Comparison of ENCODE assay signal across 21 cellular contexts in genomic region chr20:37518059-37518458, GRCh38. TPM values are rescaled to one million over a fixed set of nuclear protein-coding genes. Genes with fewer than 3 reads are reported as not detected.
DNase-seq lines count a peak whose midpoint lies in the region; TF ChIP-seq lines count a peak whose summit lies in the region.
"Had no signal": no experiment of that assay in that cellular context is flagged by ENCODE, and none has a peak within 500 bp of the region (broad histone marks: within the 10 kb centered on the region; RNA-seq: fewer than 3 reads in every experiment).

No MANE protein-coding gene starts in this region.

- no peak overlapping the region for H3K4me2 ChIP-seq in PC-9

- no peaks in the 10 kb centered on the region for H3F3A ChIP-seq in PC-9 (ENCODE audit: insufficient read depth, low read depth)

- H3K36me3 ChIP-seq in PC-9 (ENCODE audit: low read depth) (peaks cover 17% of the 10 kb centered on the region), sigmoid colon (peaks cover 0 to 25% (median 13%) of the 10 kb centered on the region in 4 donors)

- peaks cover 53% of the 10 kb centered on the region for H3K79me2 ChIP-seq in PC-9 (ENCODE audit: low read depth)

- TF ChIP-seq EP300 in sigmoid colon (IDR thresholded peaks at IDR 0.05): no peak

- CTCF ChIA-PET in Calu3 (lab: Charles Lee) (no interaction called here), PC-9 (lab: Charles Lee) (no interaction called here)

- peaks cover 54% of the 10 kb centered on the region for H4K20me1 ChIP-seq in PC-9 (ENCODE audit: insufficient read depth)

- DNase-seq in Calu3 (no peak), PC-9 (no peak), endothelial cell (ENCODE audit: low spot score) (no peak), sigmoid colon (no peak)
- no peak for DNase-seq in activated CD4-positive, CD25-positive, alpha-beta regulatory T cell (lab: John Stamatoyannopoulos, UW)
- DNase-seq in activated effector memory CD4-positive, alpha-beta T cell treated with anti-CD3 and anti-CD28 coated beads, Interleukin-2, amount 50 U/mL, for 16 hours: no peak
- no peak for DNase-seq in stimulated activated CD4-positive, alpha-beta T cell treated with anti-CD3 and anti-CD28 coated beads, Interleukin-1b, Interleukin-23, amount 100 ng/mL, for 48 hours
- DNase-seq: activated CD8-positive, alpha-beta T cell treated with anti-CD3 and anti-CD28 coated beads, Interleukin-2, amount 10 ng/mL, durations not matched to agents 7 days and 5 days; CD4-positive, alpha-beta memory T cell; DND-41; esophagus squamous epithelium; GM23248; MG63; naive thymus-derived CD8-positive, alpha-beta T cell; NCI-H146; RPMI8226 had no signal

- H3K4me3 Mint-ChIP-seq in Calu3 (ENCODE audit: low read depth, unreplicated experiment): no peak overlapping the region
- H3K4me3 Mint-ChIP-seq in endothelial cell (ENCODE audit: unreplicated experiment): peak overlapping the region; percentile 69
- H3K4me3 Mint-ChIP-seq: activated CD8-positive, alpha-beta T cell treated with anti-CD3 and anti-CD28 coated beads, Interleukin-2, amount 10 ng/mL, durations not matched to agents 7 days and 5 days; CD4-positive, alpha-beta memory T cell; stimulated activated memory B cell treated with anti-CD40 and anti-IgM and Interleukin-4, amounts not matched to agents 10 μg/mL and 1 μg/mL and 100 μg/mL, for 72 hours had no signal

- intact Hi-C loops in Calu3 (cut with micrococcal nuclease; ENCODE audit: unreplicated experiment): no loop called here
- intact Hi-C loops in PC-9 (cut with micrococcal nuclease; ENCODE audit: unreplicated experiment): no loop called here
- intact Hi-C loops in sigmoid colon (cut with DNase I): no loop called here

- H3K27me3 Mint-ChIP-seq in Calu3 (ENCODE audit: unreplicated experiment): no peaks in the 10 kb centered on the region
- peaks cover 4% of the 10 kb centered on the region for H3K27me3 Mint-ChIP-seq in endothelial cell (ENCODE audit: unreplicated experiment)
- H3K27me3 Mint-ChIP-seq: CD4-positive, alpha-beta memory T cell; naive thymus-derived CD8-positive, alpha-beta T cell; stimulated activated memory B cell treated with anti-CD40 and anti-IgM and Interleukin-4, amounts not matched to agents 10 μg/mL and 1 μg/mL and 100 μg/mL, for 72 hours had no signal

- H3K27me3 ChIP-seq in PC-9 (ENCODE audit: insufficient read depth, low read depth) (no peaks in the 10 kb centered on the region), sigmoid colon (no peaks in the 10 kb centered on the region)
- H3K27me3 ChIP-seq: esophagus squamous epithelium, MG63, tibial nerve had no signal

- H3K27ac ChIP-seq in PC-9: no peak overlapping the region
- peak overlapping the region; percentile 72 to 99 (median 97) for H3K27ac ChIP-seq in sigmoid colon
- H3K27ac ChIP-seq: GM23248, tibial nerve had no signal

- H3K4me1 ChIP-seq in PC-9 (replicated peaks; ENCODE audit: insufficient read depth) (no peaks in the 10 kb centered on the region), sigmoid colon (peaks cover 0 to 80% (median 69%) of the 10 kb centered on the region in 4 donors)

- H3K36me3 Mint-ChIP-seq in Calu3 (ENCODE audit: insufficient read depth, unreplicated experiment): peaks cover 28% of the 10 kb centered on the region
- peaks cover 39% of the 10 kb centered on the region for H3K36me3 Mint-ChIP-seq in endothelial cell (ENCODE audit: low read depth, unreplicated experiment)

- TF ChIP-seq CTCF in Calu3 (IDR thresholded peaks at IDR 0.05; ENCODE audit: unreplicated experiment) (no peak), PC-9 (conservative IDR thresholded peaks at IDR 0.05) (no peak), endothelial cell (IDR thresholded peaks at IDR 0.05; ENCODE audit: unreplicated experiment) (no peak), sigmoid colon (IDR thresholded peaks at IDR 0.05) (no peak)

- POLR2A ChIA-PET in PC-9 (lab: Charles Lee; ENCODE audit: unreplicated experiment): interaction anchor here (0.6 kb wide), 1 partner anchor 309 kb away, joined by 3 read pairs; no protein-coding TSS in a partner anchor

- no peak overlapping the region for H2AFZ ChIP-seq in PC-9
- H2AFZ ChIP-seq: GM23248 had no signal

- WGBS in sigmoid colon, 2 donors: 92% methylated on average over 7 of the region's 7 CpGs

- H3K9me3 Mint-ChIP-seq in Calu3 (ENCODE audit: low read depth, unreplicated experiment) (no peaks in the 10 kb centered on the region), endothelial cell (ENCODE audit: unreplicated experiment) (no peaks in the 10 kb centered on the region)
- H3K9me3 Mint-ChIP-seq: CD4-positive, alpha-beta memory T cell; naive thymus-derived CD8-positive, alpha-beta T cell; stimulated activated memory B cell treated with anti-CD40 and anti-IgM and Interleukin-4, amounts not matched to agents 10 μg/mL and 1 μg/mL and 100 μg/mL, for 72 hours had no signal

- H3K4me3 ChIP-seq in PC-9 (no peak overlapping the region), sigmoid colon (no peak overlapping the region)
- H3K4me3 ChIP-seq: esophagus squamous epithelium, GM23248, lung, MG63, tibial nerve had no signal

- BruUV-seq in Calu3 (replicated peaks; lab: Mats Ljungman, UMichigan) (TSS peak; percentile 14), PC-9 (replicated peaks; lab: Mats Ljungman, UMichigan) (TSS peak; percentile 1)

- H3K9me3 ChIP-seq in PC-9 (ENCODE audit: insufficient read depth, low read depth) (no peaks in the 10 kb centered on the region), sigmoid colon (no peaks in the 10 kb centered on the region)
- H3K9me3 ChIP-seq: esophagus squamous epithelium, MG63, tibial nerve had no signal

- H3K9me2 ChIP-seq in PC-9 (ENCODE audit: insufficient read depth): no peaks in the 10 kb centered on the region

- H3K4me1 Mint-ChIP-seq in Calu3 (ENCODE audit: low read depth, unreplicated experiment) (no peaks in the 10 kb centered on the region), endothelial cell (ENCODE audit: unreplicated experiment) (peaks cover 66% of the 10 kb centered on the region)

- TF ChIP-seq POLR2A in sigmoid colon (IDR thresholded peaks at IDR 0.05): no peak

- H3K27ac Mint-ChIP-seq in Calu3 (ENCODE audit: unreplicated experiment): no peak overlapping the region
- peak overlapping the region; percentile 86 for H3K27ac Mint-ChIP-seq in endothelial cell (ENCODE audit: unreplicated experiment)
- H3K27ac Mint-ChIP-seq: activated CD8-positive, alpha-beta T cell treated with anti-CD3 and anti-CD28 coated beads, Interleukin-2, amount 10 ng/mL, durations not matched to agents 7 days and 5 days; naive thymus-derived CD8-positive, alpha-beta T cell; stimulated activated memory B cell treated with anti-CD40 and anti-IgM and Interleukin-4, amounts not matched to agents 10 μg/mL and 1 μg/mL and 100 μg/mL, for 72 hours had no signal

RNA-seq across cellular contexts. Expression of gene NNAT, which starts 3.0 kb away (rescaled TPM):
- total RNA-seq in Calu3 (2022) (not detected in 2 replicates), PC-9 (2021) (not detected in 2 replicates), endothelial cell (ENCODE audit: unreplicated experiment) (0.54 TPM), sigmoid colon (100 to 1,000 TPM in 2 of 4 donors, 10 to 100 TPM in 2; 82.8 to 125 (median 97.2) TPM)
- 10 to 100 TPM in 1 of 3 donors, 1 to 10 TPM in 1, not detected in 1; 7.8 to 20.8 TPM for polyA plus RNA-seq in sigmoid colon
- total RNA-seq: cardiac septum; CD4-positive, alpha-beta memory T cell; GM23248; naive thymus-derived CD8-positive, alpha-beta T cell; pulmonary artery endothelial cell had no signal
- polyA plus RNA-seq: CD4-positive, alpha-beta memory T cell had no signal

RNA-seq across cellular contexts. Expression of gene BLCAP, which starts 9.6 kb away (rescaled TPM):
- total RNA-seq in Calu3 (2022) (90.4 and 114 TPM in 2 replicates), PC-9 (2021) (99.9 and 109 TPM in 2 replicates), endothelial cell (ENCODE audit: unreplicated experiment) (178 TPM), sigmoid colon (10 to 100 TPM; 53.1 to 68.1 (median 57.1) TPM)
- 10 to 100 TPM; 40.2 to 68.7 (median 56.5) TPM for polyA plus RNA-seq in sigmoid colon

Comparison
In these comparisons a context has a peak if more than half of its experiments do, and no peak if none do; other contexts are left out.
1. RNA of gene NNAT, which starts 3.0 kb away (total RNA-seq): 82.8 to 125 TPM in sigmoid colon; 0.54 TPM in endothelial cell (single experiment), not detected in Calu3 and not detected in PC-9; every median in the first group is over 10 times any median in the second.